ENCODE assay signal across 8 cellular contexts in genomic region chr3:160686955-160687535, GRCh38. TPM values are rescaled to one million over a fixed set of nuclear protein-coding genes. Genes with fewer than 3 reads are reported as not detected.
DNase-seq lines count a peak whose midpoint lies in the region; ATAC-seq, FAIRE-seq and TF ChIP-seq lines count a peak whose summit lies in the region.

No MANE protein-coding gene starts in this region.

- H3K4me3 ChIP-seq in H7 (ENCODE audit: insufficient read depth, low read depth, low read length) = no peak overlapping the region

- no peaks in the 10 kb centered on the region for H3K36me3 ChIP-seq in H7 (replicated peaks; ENCODE audit: control insufficient read depth, insufficient read depth, low read length)

- peak; percentile 45 for ATAC-seq in left lobe of liver
- ATAC-seq in GM18517 (IDR thresholded peaks at IDR 0.05; ENCODE audit: unreplicated experiment) = no peak

- DNase-seq in DMS53 treated with DMSO at 0.1 percent for 48 hours (lab: John Stamatoyannopoulos, UW; ENCODE audit: unreplicated experiment) (peak; percentile 13), H54 (ENCODE audit: insufficient read length, low spot score) (no peak), RPMI8226 (peak; percentile 38), left lobe of liver (ENCODE audit: low spot score) (no peak), frontal cortex (ENCODE audit: low spot score in 2 of 2) (no peak), H7 (no peak)
- DNase-seq in NK-92 treated with Interleukin-12 subunit alpha and Interleukin-12 subunit beta, amount 100 ng/mL, for 24 hours (lab: John Stamatoyannopoulos, UW) = no peak

- peak; percentile 23 for FAIRE-seq in H54 (lab: Jason Lieb, UNC)
- FAIRE-seq in frontal cortex (lab: Jason Lieb, UNC) = no peak

- H3K27me3 ChIP-seq in H7 (ENCODE audit: control insufficient read depth, insufficient read depth, low read length) = no peaks in the 10 kb centered on the region

- TF ChIP-seq POLR2A in H54 (IDR thresholded peaks at IDR 0.05; ENCODE audit: low read depth, low read length) = no peak

RNA-seq across cellular contexts. Expression of gene ARL14, which starts 10.1 kb away (rescaled TPM):
- total RNA-seq in left lobe of liver (not detected), frontal cortex (not detected)
- total RNA-seq in H7 (2014; rRNA removed; shearing (Covaris generic)) = 0.07 TPM in 1 of 2 replicates, not detected in the other

Comparison
In these comparisons a context has a peak if more than half of its experiments do, and no peak if none do; other contexts are left out.
1. DNase-seq: peak in DMS53 treated with DMSO at 0.1 percent for 48 hours (single experiment) and RPMI8226 (single experiment); none in H54 (single experiment), left lobe of liver (single experiment), NK-92 treated with Interleukin-12 subunit alpha and Interleukin-12 subunit beta, amount 100 ng/mL, for 24 hours (single experiment), frontal cortex (0 of 2) and H7 (single experiment).